In genomic region chrX:69165116-69165651, GRCh38 we compare ENCODE assay signal across 8 cellular contexts. TPM values are rescaled to one million over a fixed set of nuclear protein-coding genes. Genes with fewer than 3 reads are reported as not detected.
DNase-seq lines count a peak whose midpoint lies in the region; ATAC-seq and FAIRE-seq lines count a peak whose summit lies in the region.

A gene with protein sequence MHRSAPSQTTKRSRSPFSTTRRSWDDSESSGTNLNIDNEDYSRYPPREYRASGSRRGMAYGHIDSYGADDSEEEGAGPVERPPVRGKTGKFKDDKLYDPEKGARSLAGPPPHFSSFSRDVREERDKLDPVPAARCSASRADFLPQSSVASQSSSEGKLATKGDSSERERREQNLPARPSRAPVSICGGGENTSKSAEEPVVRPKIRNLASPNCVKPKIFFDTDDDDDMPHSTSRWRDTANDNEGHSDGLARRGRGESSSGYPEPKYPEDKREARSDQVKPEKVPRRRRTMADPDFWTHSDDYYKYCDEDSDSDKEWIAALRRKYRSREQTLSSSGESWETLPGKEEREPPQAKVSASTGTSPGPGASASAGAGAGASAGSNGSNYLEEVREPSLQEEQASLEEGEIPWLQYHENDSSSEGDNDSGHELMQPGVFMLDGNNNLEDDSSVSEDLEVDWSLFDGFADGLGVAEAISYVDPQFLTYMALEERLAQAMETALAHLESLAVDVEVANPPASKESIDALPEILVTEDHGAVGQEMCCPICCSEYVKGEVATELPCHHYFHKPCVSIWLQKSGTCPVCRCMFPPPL (minus strand): TSS chrX:69165453. CDS start chrX:69163073, 2,380 bp downstream.

- CTCF ChIA-PET in activated naive CD4-positive, alpha-beta T cell treated with anti-CD3 and anti-CD28 coated beads for 36 hours (lab: Charles Lee): interaction anchor here (0.7 to 2.0 kb wide), 4 partner anchors 53 to 338 kb away, joined by 3 to 8 read pairs (median 3); partner anchors contain the start of gene EFNB1

- peak within 1 kb of the TSS; percentile 66 for H3K27ac ChIP-seq in SJCRH30
- peak within 1 kb of the TSS; percentile 46 for H3K27ac ChIP-seq in neuronal stem cell (replicated peaks; ENCODE audit: low read length)
- peak within 1 kb of the TSS; percentile 61 for H3K27ac ChIP-seq in subcutaneous abdominal adipose tissue (ENCODE audit: low read depth, low read length)

- FAIRE-seq in frontal cortex (lab: Jason Lieb, UNC): no peak

- H3K4me3 ChIP-seq in SJCRH30 (peak within 1 kb of the TSS; percentile 84), neuronal stem cell (ENCODE audit: low read length in 2 of 2) (peak within 1 kb of the TSS; percentile 79 to 95), subcutaneous abdominal adipose tissue (ENCODE audit: low read depth in 1 of 5, low read length in 5 of 5) (peak within 1 kb of the TSS; percentile 67 to 79 (median 75))

- no peak within 1 kb of the TSS for H3K23ac ChIP-seq in neuronal stem cell (ENCODE audit: low read depth, low read length, poor library complexity)

- no peak within 1 kb of the TSS for H2AK5ac ChIP-seq in neuronal stem cell (ENCODE audit: low read depth, low read length)

- H3K9me3 Mint-ChIP-seq in activated naive CD4-positive, alpha-beta T cell treated with anti-CD3 and anti-CD28 coated beads for 36 hours: no peaks in the 10 kb centered on the region

- ATAC-seq in GM21723 (IDR thresholded peaks at IDR 0.05; ENCODE audit: unreplicated experiment): peak; percentile 94

- H4K91ac ChIP-seq in neuronal stem cell (ENCODE audit: low read depth, low read length, poor library complexity): no peak within 1 kb of the TSS

- H3K27me3 ChIP-seq in SJCRH30: no peaks in the 10 kb centered on the region
- H3K27me3 ChIP-seq in neuronal stem cell (ENCODE audit: control insufficient read depth in 3 of 3, insufficient read depth in 3 of 3, low read depth in 1 of 3, low read length in 3 of 3): no peaks in the 10 kb centered on the region
- H3K27me3 ChIP-seq in subcutaneous abdominal adipose tissue (ENCODE audit: control insufficient read depth in 5 of 5, insufficient read depth in 4 of 5, low read length in 5 of 5): peaks cover 0 to 16% (median 4%) of the 10 kb centered on the region in 5 donors

- H4K8ac ChIP-seq in neuronal stem cell (ENCODE audit: low read depth, low read length): no peak within 1 kb of the TSS

- peaks cover 13% of the 10 kb centered on the region for H3K36me3 ChIP-seq in SJCRH30
- peaks cover 10 to 39% of the 10 kb centered on the region in 2 donors for H3K36me3 ChIP-seq in neuronal stem cell (replicated peaks in 1 of 2; ENCODE audit: control insufficient read depth in 2 of 2, insufficient read depth in 2 of 2, low read length in 2 of 2)
- peaks cover 0 to 18% (median 12%) of the 10 kb centered on the region in 5 donors for H3K36me3 ChIP-seq in subcutaneous abdominal adipose tissue (ENCODE audit: control insufficient read depth in 5 of 5, insufficient read depth in 5 of 5, low read length in 5 of 5)

- H2BK15ac ChIP-seq in neuronal stem cell (ENCODE audit: low read length): peak within 1 kb of the TSS; percentile 24

- DNase-seq in DMS79 (lab: John Stamatoyannopoulos, UW) (peak; percentile 33), Kasumi-1 (lab: John Stamatoyannopoulos, UW) (peak; percentile 5 to 30), SJCRH30 (peak; percentile 78 to 81), frontal cortex (ENCODE audit: low spot score in 2 of 2) (peak; percentile 71 to 76), neuronal stem cell (ENCODE audit: low spot score) (no peak)
- DNase-seq in activated naive CD4-positive, alpha-beta T cell treated with anti-CD3 and anti-CD28 coated beads for 36 hours: peak; percentile 76

- no peaks in the 10 kb centered on the region for H3K9me3 ChIP-seq in SJCRH30 (replicated peaks)
- no peaks in the 10 kb centered on the region for H3K9me3 ChIP-seq in neuronal stem cell (replicated peaks in 1 of 2; ENCODE audit: control insufficient read depth in 2 of 2, insufficient read depth in 1 of 2, low read depth in 1 of 2, low read length in 2 of 2)
- H3K9me3 ChIP-seq in subcutaneous abdominal adipose tissue (ENCODE audit: control insufficient read depth in 5 of 5, low read length in 5 of 5): peaks cover 0 to 8% (median 6%) of the 10 kb centered on the region in 5 donors

- H3K4me1 Mint-ChIP-seq in activated naive CD4-positive, alpha-beta T cell treated with anti-CD3 and anti-CD28 coated beads for 36 hours (ENCODE audit: low read depth): peaks cover 33% of the 10 kb centered on the region

- H3K4ac ChIP-seq in neuronal stem cell (ENCODE audit: low read length): no peak within 1 kb of the TSS

- peaks cover 8% of the 10 kb centered on the region; the same call in 1 of the 2 replicates for H3K4me1 ChIP-seq in SJCRH30
- peaks cover 3 to 11% of the 10 kb centered on the region in 2 donors for H3K4me1 ChIP-seq in neuronal stem cell (ENCODE audit: control insufficient read depth in 2 of 2, insufficient read depth in 1 of 2, low read depth in 1 of 2, low read length in 2 of 2)
- H3K4me1 ChIP-seq in subcutaneous abdominal adipose tissue (ENCODE audit: control insufficient read depth in 5 of 5, insufficient read depth in 5 of 5, low read length in 5 of 5): peaks cover 1 to 18% (median 12%) of the 10 kb centered on the region in 5 donors

- H2AFZ ChIP-seq in neuronal stem cell (ENCODE audit: low read length): peak within 1 kb of the TSS; percentile 58

- WGBS in neuronal stem cell (ENCODE audit: extremely low coverage in 2 of 2, insufficient read length in 2 of 2, insufficient replicate concordance in 1 of 2), 2 donors: no CpG with 5 or more reads among the region's 46 CpGs

- H3K4me3 Mint-ChIP-seq in activated naive CD4-positive, alpha-beta T cell treated with anti-CD3 and anti-CD28 coated beads for 36 hours: peak within 1 kb of the TSS; percentile 83

- peak within 1 kb of the TSS; percentile 38 for H3K14ac ChIP-seq in neuronal stem cell (ENCODE audit: low read length)

- H2BK5ac ChIP-seq in neuronal stem cell (ENCODE audit: low read length): no peak within 1 kb of the TSS

- H3K36me3 Mint-ChIP-seq in activated naive CD4-positive, alpha-beta T cell treated with anti-CD3 and anti-CD28 coated beads for 36 hours (ENCODE audit: low read depth): peaks cover 12% of the 10 kb centered on the region

- no peaks in the 10 kb centered on the region for H3K27me3 Mint-ChIP-seq in activated naive CD4-positive, alpha-beta T cell treated with anti-CD3 and anti-CD28 coated beads for 36 hours (ENCODE audit: low read depth)

- H2BK120ac ChIP-seq in neuronal stem cell (ENCODE audit: low read depth, low read length): no peak within 1 kb of the TSS

- peaks cover 8% of the 10 kb centered on the region for H3K79me1 ChIP-seq in neuronal stem cell (ENCODE audit: low read depth, low read length)

- H2BK12ac ChIP-seq in neuronal stem cell (ENCODE audit: low read length): no peak within 1 kb of the TSS

- H3K9ac ChIP-seq in neuronal stem cell (ENCODE audit: low read depth, low read length, poor library complexity): peak within 1 kb of the TSS; percentile 81
- H3K9ac ChIP-seq in subcutaneous abdominal adipose tissue (ENCODE audit: low read length in 5 of 5): peak within 1 kb of the TSS in 4 of 5 donors; percentile 12 to 79 (median 68)

- intact Hi-C loops in activated naive CD4-positive, alpha-beta T cell treated with anti-CD3 and anti-CD28 coated beads for 36 hours (cut with micrococcal nuclease): loop anchor here (2.0 to 5.0 kb wide), 2 partner anchors 660 to 967 kb away; partner anchors contain the start of gene IGBP1

- H3K4me2 ChIP-seq in neuronal stem cell (ENCODE audit: insufficient read depth, low read length, poor library complexity, severe bottlenecking): peak within 1 kb of the TSS; percentile 48

- H3K18ac ChIP-seq in neuronal stem cell (ENCODE audit: low read length): peak within 1 kb of the TSS; percentile 57

- peak within 1 kb of the TSS; percentile 82 for H3K27ac Mint-ChIP-seq in activated naive CD4-positive, alpha-beta T cell treated with anti-CD3 and anti-CD28 coated beads for 36 hours

RNA-seq across cellular contexts. Expression of the gene that starts here (rescaled TPM):
- 43.6 and 49.3 TPM in 2 replicates for total RNA-seq in SJCRH30 (2014; rRNA removed; shearing (Covaris generic))
- 10 to 100 TPM; 10.7 to 11.0 TPM for total RNA-seq in activated naive CD4-positive, alpha-beta T cell treated with anti-CD3 and anti-CD28 coated beads for 36 hours
- 146 TPM for total RNA-seq in frontal cortex
- 68.9 TPM for polyA plus RNA-seq in neuronal stem cell (2013, experiment 1 of 2)
- polyA plus RNA-seq in neuronal stem cell (2013, experiment 2 of 2): 73.4 TPM
